Comparison of ENCODE assay signal across 18 cellular contexts in genomic region chr1:116764906-116765862, GRCh38. TPM values are rescaled to one million over a fixed set of nuclear protein-coding genes. Genes with fewer than 3 reads are reported as not detected.
DNase-seq lines count a peak whose midpoint lies in the region; ATAC-seq, FAIRE-seq and TF ChIP-seq lines count a peak whose summit lies in the region.
"Had no signal": no experiment of that assay in that cellular context is flagged by ENCODE, and none has a peak within 500 bp of the region (broad histone marks: within the 10 kb centered on the region; RNA-seq: fewer than 3 reads in every experiment).

No MANE protein-coding gene starts in this region.

- no peaks in the 10 kb centered on the region for H3K9me3 ChIP-seq in CD8-positive, alpha-beta memory T cell (ENCODE audit: low read length)
- no peaks in the 10 kb centered on the region for H3K9me3 ChIP-seq in lung (ENCODE audit: control insufficient read depth in 2 of 2, insufficient read depth in 1 of 2, low read length in 1 of 2)
- H3K9me3 ChIP-seq: testis had no signal

- H3K4me1 Mint-ChIP-seq in CD14-positive monocyte: peaks cover 58% of the 10 kb centered on the region
- H3K4me1 Mint-ChIP-seq in CD8-positive, alpha-beta memory T cell: peaks cover 96 to 100% (median 100%) of the 10 kb centered on the region in 3 donors
- H3K4me1 Mint-ChIP-seq in activated T-helper 1 cell treated with anti-CD3 and anti-CD28 coated beads, Interleukin-12 subunit alpha, Interleukin-12 subunit beta, Interleukin-2, Interleukin-4 antibody, amounts not matched to agents 30 ng/mL and 10 ng/mL and 1 ng/mL, durations not matched to agents 14 hours and 24 hours and 36 hours (ENCODE audit: low read depth): peaks cover 99% of the 10 kb centered on the region

- H3K9me3 Mint-ChIP-seq in CD14-positive monocyte: peaks cover 0 to 8% (median 5%) of the 10 kb centered on the region in 7 donors
- H3K9me3 Mint-ChIP-seq in CD8-positive, alpha-beta memory T cell: no peaks in the 10 kb centered on the region
- no peaks in the 10 kb centered on the region for H3K9me3 Mint-ChIP-seq in activated T-helper 1 cell treated with anti-CD3 and anti-CD28 coated beads, Interleukin-12 subunit alpha, Interleukin-12 subunit beta, Interleukin-2, Interleukin-4 antibody, amounts not matched to agents 30 ng/mL and 10 ng/mL and 1 ng/mL, durations not matched to agents 14 hours and 24 hours and 36 hours

- POLR2A ChIA-PET in CD8-positive, alpha-beta memory T cell (lab: Charles Lee): interaction anchor here (1.2 to 12.4 kb wide), 9 partner anchors 11 to 194 kb away, joined by 3 to 233 read pairs (median 25); partner anchors contain the start of gene CD2

- H3K36me3 Mint-ChIP-seq in CD14-positive monocyte: peaks cover 27 to 32% of the 10 kb centered on the region in 2 donors
- H3K36me3 Mint-ChIP-seq in CD8-positive, alpha-beta memory T cell: peaks cover 54 to 97% (median 67%) of the 10 kb centered on the region in 3 donors
- peaks cover 96% of the 10 kb centered on the region for H3K36me3 Mint-ChIP-seq in activated T-helper 1 cell treated with anti-CD3 and anti-CD28 coated beads, Interleukin-12 subunit alpha, Interleukin-12 subunit beta, Interleukin-2, Interleukin-4 antibody, amounts not matched to agents 30 ng/mL and 10 ng/mL and 1 ng/mL, durations not matched to agents 14 hours and 24 hours and 36 hours (ENCODE audit: low read depth)

- H3K27ac ChIP-seq in CD8-positive, alpha-beta memory T cell (ENCODE audit: low read depth, low read length): peak overlapping the region; percentile 48
- no peak overlapping the region for H3K27ac ChIP-seq in lung (ENCODE audit: low read depth in 1 of 2, low read length in 1 of 2)
- H3K27ac ChIP-seq: testis had no signal

- 90 to 93% methylated on average over 15 of the region's 15 CpGs for WGBS in lung, 2 donors

- H3K4me1 ChIP-seq in CD8-positive, alpha-beta memory T cell (ENCODE audit: insufficient read depth, low read length): peaks cover 98% of the 10 kb centered on the region
- no peaks in the 10 kb centered on the region for H3K4me1 ChIP-seq in lung (ENCODE audit: control insufficient read depth in 2 of 2, insufficient read depth in 2 of 2, low read length in 2 of 2)
- H3K4me1 ChIP-seq: testis had no signal

- TF ChIP-seq POLR2A in GM12891 (IDR thresholded peaks at IDR 0.05; ENCODE audit: low read depth, low read length): no peak

- no peak for ATAC-seq in lung (ENCODE audit: insufficient read depth, low FRiP score)

- H3K36me3 ChIP-seq in CD8-positive, alpha-beta memory T cell (ENCODE audit: insufficient read depth, low read length): peaks cover 68% of the 10 kb centered on the region
- H3K36me3 ChIP-seq in lung (ENCODE audit: control insufficient read depth in 2 of 2, insufficient read depth in 2 of 2, low read length in 2 of 2): no peaks in the 10 kb centered on the region

- CTCF ChIA-PET in CD8-positive, alpha-beta memory T cell (lab: Charles Lee): interaction anchor here (0.8 to 14.4 kb wide), 17 partner anchors 10 to 295 kb away, joined by 3 to 169 read pairs (median 5); partner anchors contain the start of genes CD2 and TTF2

- FAIRE-seq in GM12891 (lab: Jason Lieb, UNC): no peak

- H3K4me3 ChIP-seq in CD8-positive, alpha-beta memory T cell (ENCODE audit: low read length): peak overlapping the region; percentile 33
- H3K4me3 ChIP-seq in lung: no peak overlapping the region
- H3K4me3 ChIP-seq: testis had no signal

- peaks cover 1 to 4% (median 1%) of the 10 kb centered on the region in 3 donors for H3K27me3 Mint-ChIP-seq in CD14-positive monocyte (ENCODE audit: low read depth in 3 of 3)
- H3K27me3 Mint-ChIP-seq in CD8-positive, alpha-beta memory T cell: peaks cover 0 to 1% of the 10 kb centered on the region in 2 donors
- peaks cover 3% of the 10 kb centered on the region for H3K27me3 Mint-ChIP-seq in activated T-helper 1 cell treated with anti-CD3 and anti-CD28 coated beads, Interleukin-12 subunit alpha, Interleukin-12 subunit beta, Interleukin-2, Interleukin-4 antibody, amounts not matched to agents 30 ng/mL and 10 ng/mL and 1 ng/mL, durations not matched to agents 14 hours and 24 hours and 36 hours (ENCODE audit: insufficient read depth)

- intact Hi-C loops in CD14-positive monocyte (cut with micrococcal nuclease): loop anchor here in 1 of 2 donors (10.0 kb wide), 1 partner anchor 50 kb away; no protein-coding TSS in a partner anchor
- intact Hi-C loops in activated T-helper 1 cell treated with anti-CD3 and anti-CD28 coated beads, Interleukin-12 subunit alpha, Interleukin-12 subunit beta, Interleukin-2, Interleukin-4 antibody, amounts not matched to agents 30 ng/mL and 10 ng/mL and 1 ng/mL, durations not matched to agents 14 hours and 24 hours and 36 hours (cut with micrococcal nuclease): loop anchor here (1.0 to 10.0 kb wide), 11 partner anchors 7 to 900 kb away; partner anchors contain the start of genes TENT5C and TTF2

- no peak overlapping the region for H3K4me3 Mint-ChIP-seq in CD14-positive monocyte
- H3K4me3 Mint-ChIP-seq in CD8-positive, alpha-beta memory T cell: peak overlapping the region; percentile 80 to 97 (median 89)
- peak overlapping the region; percentile 84 for H3K4me3 Mint-ChIP-seq in activated T-helper 1 cell treated with anti-CD3 and anti-CD28 coated beads, Interleukin-12 subunit alpha, Interleukin-12 subunit beta, Interleukin-2, Interleukin-4 antibody, amounts not matched to agents 30 ng/mL and 10 ng/mL and 1 ng/mL, durations not matched to agents 14 hours and 24 hours and 36 hours

- DNase-seq in CD14-positive monocyte (ENCODE audit: low spot score) (no peak), lung (ENCODE audit: low spot score) (peak; percentile 24), A172 (ENCODE audit: low spot score) (no peak), OCI-M1 (lab: John Stamatoyannopoulos, UW) (no peak), GM12891 (ENCODE audit: insufficient read length, low spot score) (no peak), ecto neural progenitor cell (ENCODE audit: low spot score) (no peak)
- no peak for DNase-seq in CD8-positive, alpha-beta memory T cell
- DNase-seq in activated T-helper 1 cell treated with anti-CD3 and anti-CD28 coated beads, Interleukin-12 subunit alpha, Interleukin-12 subunit beta, Interleukin-2, Interleukin-4 antibody, amounts not matched to agents 30 ng/mL and 10 ng/mL and 1 ng/mL, durations not matched to agents 14 hours and 24 hours and 36 hours (ENCODE audit: low spot score): no peak
- DNase-seq: AML-193, DMS 273 treated with DMSO at 0.1 percent for 48 hours, NCI-H1694, SHP77, T-helper 9 cell, testis had no signal

- no peak for TF ChIP-seq CTCF in CD14-positive monocyte (IDR thresholded peaks at IDR 0.05)
- no peak for TF ChIP-seq CTCF in lung (IDR thresholded peaks at IDR 0.05; ENCODE audit: control extremely low read depth, extremely low read depth)

- H3K27ac Mint-ChIP-seq in CD14-positive monocyte: peak overlapping the region in 4 of 7 donors; percentile 17 to 49 (median 38)
- peak overlapping the region; percentile 98 to 100 (median 98) for H3K27ac Mint-ChIP-seq in CD8-positive, alpha-beta memory T cell
- peak overlapping the region; percentile 100 for H3K27ac Mint-ChIP-seq in activated T-helper 1 cell treated with anti-CD3 and anti-CD28 coated beads, Interleukin-12 subunit alpha, Interleukin-12 subunit beta, Interleukin-2, Interleukin-4 antibody, amounts not matched to agents 30 ng/mL and 10 ng/mL and 1 ng/mL, durations not matched to agents 14 hours and 24 hours and 36 hours

- no peaks in the 10 kb centered on the region for H3K27me3 ChIP-seq in CD8-positive, alpha-beta memory T cell (ENCODE audit: insufficient read depth, low read length, poor library complexity, severe bottlenecking)
- no peaks in the 10 kb centered on the region for H3K27me3 ChIP-seq in lung (ENCODE audit: control insufficient read depth, insufficient read depth)
- H3K27me3 ChIP-seq: testis had no signal

TF ChIP-seq in GM12891, 5 proteins besides CTCF, POLR2A, EP300 and RAD21:
- TF ChIP-seq TAF1 (IDR thresholded peaks at IDR 0.05; ENCODE audit: low read depth, low read length) (no peak), POLR2AphosphoS5 (IDR thresholded peaks at IDR 0.05; ENCODE audit: low read depth, low read length) (no peak), SPI1 (IDR thresholded peaks at IDR 0.05; ENCODE audit: low read depth, low read length) (no peak), POU2F2 (IDR thresholded peaks at IDR 0.05; ENCODE audit: low read depth, low read length) (no peak), PAX5 (IDR thresholded peaks at IDR 0.05; ENCODE audit: insufficient read depth, low read length, severe bottlenecking) (no peak)

RNA-seq across cellular contexts. Expression of gene CD2, which starts 11.0 kb away (rescaled TPM):
- polyA plus RNA-seq in CD14-positive monocyte (1 to 10 TPM; 2.1 to 3.6 TPM), lung (1 to 10 TPM; 5.0 to 5.2 TPM)
- 100 to 1,000 TPM; 353 to 364 TPM for total RNA-seq in CD8-positive, alpha-beta memory T cell
- 440 TPM for polyA plus RNA-seq in CD8-positive, alpha-beta memory T cell
- total RNA-seq in activated T-helper 1 cell treated with anti-CD3 and anti-CD28 coated beads, Interleukin-12 subunit alpha, Interleukin-12 subunit beta, Interleukin-2, Interleukin-4 antibody, amounts not matched to agents 30 ng/mL and 10 ng/mL and 1 ng/mL, durations not matched to agents 14 hours and 24 hours and 36 hours: 651 and 685 TPM in 2 replicates
- 1 to 10 TPM; 2.4 to 4.8 TPM for total RNA-seq in lung
- not detected in 2 replicates for total RNA-seq in A172 (2014; rRNA removed; shearing (Covaris generic))
- polyA plus RNA-seq in GM12891 (2012; ENCODE audit: low read depth, missing spikeins): not detected
- total RNA-seq: HT1080, kidney epithelial cell, M059J, NCI-H460 had no signal

Comparison
In these comparisons a context has a peak if more than half of its experiments do, and no peak if none do; other contexts are left out.
1. H3K27ac Mint-ChIP-seq: peak in every context shown above with its lines; median percentile 100 in activated T-helper 1 cell treated with anti-CD3 and anti-CD28 coated beads, Interleukin-12 subunit alpha, Interleukin-12 subunit beta, Interleukin-2, Interleukin-4 antibody, amounts not matched to agents 30 ng/mL and 10 ng/mL and 1 ng/mL, durations not matched to agents 14 hours and 24 hours and 36 hours; 98 in CD8-positive, alpha-beta memory T cell; 38 in CD14-positive monocyte.
2. H3K4me3 Mint-ChIP-seq: peak in CD8-positive, alpha-beta memory T cell (7 of 7) and activated T-helper 1 cell treated with anti-CD3 and anti-CD28 coated beads, Interleukin-12 subunit alpha, Interleukin-12 subunit beta, Interleukin-2, Interleukin-4 antibody, amounts not matched to agents 30 ng/mL and 10 ng/mL and 1 ng/mL, durations not matched to agents 14 hours and 24 hours and 36 hours (single experiment); none in CD14-positive monocyte (0 of 2).
3. RNA of gene CD2, which starts 11.0 kb away (total RNA-seq): 651 to 685 TPM in activated T-helper 1 cell treated with anti-CD3 and anti-CD28 coated beads, Interleukin-12 subunit alpha, Interleukin-12 subunit beta, Interleukin-2, Interleukin-4 antibody, amounts not matched to agents 30 ng/mL and 10 ng/mL and 1 ng/mL, durations not matched to agents 14 hours and 24 hours and 36 hours and 353 to 364 TPM in CD8-positive, alpha-beta memory T cell; 2.4 to 4.8 TPM in lung and not detected in A172; every median in the first group is over 10 times any median in the second.